Comparison of ENCODE assay signal across 17 cellular contexts in genomic region chr15:76161153-76162049, GRCh38.
DNase-seq lines count a peak whose midpoint lies in the region; ATAC-seq, FAIRE-seq and TF ChIP-seq lines count a peak whose summit lies in the region.
"Had no signal": no experiment of that assay in that cellular context is flagged by ENCODE, and none has a peak within 500 bp of the region (broad histone marks: within the 10 kb centered on the region; RNA-seq: fewer than 3 reads in every experiment).

No MANE protein-coding gene starts in this region.

- no peak overlapping the region for H2AK9ac ChIP-seq in IMR-90 (replicated peaks; ENCODE audit: low read depth, low read length, poor library complexity)

- CTCF ChIA-PET in IMR-90 (lab: Yijun Ruan, JAX), result no interaction called here

- in situ Hi-C loops in IMR-90 (cut with MboI; ENCODE audit: low sequenced_read_pairs), result no loop called here

- H3K4me1 ChIP-seq in IMR-90 (ENCODE audit: control insufficient read depth, insufficient read depth, low read length) (peaks cover 19% of the 10 kb centered on the region), kidney (ENCODE audit: control insufficient read depth in 1 of 2, insufficient read depth in 1 of 2, low read depth in 1 of 2, low read length in 2 of 2) (no peaks in the 10 kb centered on the region), suprapubic skin (peaks cover 38% of the 10 kb centered on the region)
- H3K4me1 ChIP-seq: BE2C had no signal

- H4K20me1 ChIP-seq in IMR-90 (ENCODE audit: insufficient read depth, low read length), result no peaks in the 10 kb centered on the region

- intact Hi-C loops in IMR-90 (cut with micrococcal nuclease) (no loop called here), kidney (cut with DNase I) (no loop called here)

- H3K9ac ChIP-seq in IMR-90 (ENCODE audit: low read depth, low read length) (no peak overlapping the region), kidney (ENCODE audit: low read length in 2 of 2) (no peak overlapping the region)

- H3K4me2 ChIP-seq in IMR-90 (ENCODE audit: low read depth, low read length), result no peak overlapping the region

- H2BK5ac ChIP-seq in IMR-90 (ENCODE audit: low read depth, low read length, poor library complexity, severe bottlenecking), result no peak overlapping the region

- peaks cover 13% of the 10 kb centered on the region for H3K9me1 ChIP-seq in IMR-90 (ENCODE audit: insufficient read depth, low read length)

- H4K5ac ChIP-seq in IMR-90 (ENCODE audit: low read depth, low read length), result no peak overlapping the region; the same call in 1 of the 2 replicates

- peak overlapping the region; percentile 38 for H2AFZ ChIP-seq in IMR-90 (replicated peaks; ENCODE audit: low read length, poor library complexity)

- dilution Hi-C loops in IMR-90 (cut with HindIII; ENCODE audit: low sequenced_read_pairs, unreplicated experiment), result no loop called here

- peak overlapping the region; percentile 97; the same call in 1 of the 2 replicates for H4K91ac ChIP-seq in IMR-90 (ENCODE audit: insufficient read depth, low read depth, low read length)

- DNase-seq in IMR-90, result no peak
- DNase-seq in SHP77 treated with DMSO at 0.1 percent for 48 hours (lab: John Stamatoyannopoulos, UW), result peak; percentile 20
- peak; percentile 64 for DNase-seq in kidney
- DNase-seq in suprapubic skin (ENCODE audit: low spot score in 2 of 2), result no peak
- no peak for DNase-seq in middle frontal gyrus (ENCODE audit: extremely low spot score, low spot score)
- DNase-seq in SW480 (ENCODE audit: low spot score), result no peak
- DNase-seq: activated CD4-positive, alpha-beta memory T cell treated with anti-CD3 and anti-CD28 coated beads for 36 hours; activated T-cell treated with anti-CD3 and anti-CD28 coated beads, Interleukin-2, amount 50 U/mL, for 4 hours; BE2C; NCI-H1092; RPMI8226; stimulated activated CD4-positive, alpha-beta T cell treated with anti-CD3 and anti-CD28 coated beads, Interleukin-4, amount 100 ng/mL, for 24 hours; stimulated activated CD8-positive, alpha-beta memory T cell treated with anti-CD3 and anti-CD28 coated beads, Interleukin-4, amount 100 ng/mL, for 48 hours; T-helper 1 cell had no signal

- no peak for TF ChIP-seq EP300 in suprapubic skin (IDR thresholded peaks at IDR 0.05)

- no TSS peak for BruUV-seq in IMR-90 (replicated peaks; lab: Mats Ljungman, UMichigan)

- H3K23ac ChIP-seq in IMR-90 (ENCODE audit: low read depth, low read length), result no peak overlapping the region

- TF ChIP-seq POLR2A in IMR-90 (IDR thresholded peaks at IDR 0.05; ENCODE audit: low read depth, low read length), result no peak
- TF ChIP-seq POLR2A in suprapubic skin (IDR thresholded peaks at IDR 0.05), result no peak

- H3K27ac ChIP-seq in IMR-90 (ENCODE audit: insufficient read depth, low read length), result no peak overlapping the region
- H3K27ac ChIP-seq in kidney (ENCODE audit: low read depth in 2 of 2, low read length in 2 of 2), result no peak overlapping the region
- H3K27ac ChIP-seq in suprapubic skin, result peak overlapping the region; percentile 54
- H3K27ac ChIP-seq: HL-60 had no signal

- 58% methylated on average over 7 of the region's 20 CpGs; no CpG with 5 or more reads in 1 of the 2 experiments for WGBS in IMR-90 (ENCODE audit: extremely low coverage in 2 of 2, insufficient read length in 1 of 2), 2 experiments
- 36% methylated on average over 11 of the region's 20 CpGs for WGBS in suprapubic skin

- no peak overlapping the region; the same call in 1 of the 2 replicates for H3K18ac ChIP-seq in IMR-90 (ENCODE audit: low read depth, low read length)

- POLR2A ChIA-PET in IMR-90 (lab: Charles Lee; ENCODE audit: unreplicated experiment), result no interaction called here

- ATAC-seq in IMR-90 (ENCODE audit: low read depth), result no peak
- ATAC-seq in GM19351 (IDR thresholded peaks at IDR 0.05; ENCODE audit: unreplicated experiment), result no peak
- ATAC-seq: activated T-cell treated with anti-CD3 and anti-CD28 coated beads, Interleukin-2, amount 50 U/mL, for 4 hours had no signal

- H2BK15ac ChIP-seq in IMR-90 (ENCODE audit: low read depth, low read length), result no peak overlapping the region

- H3K79me1 ChIP-seq in IMR-90 (ENCODE audit: low read depth in 1 of 2, low read length in 2 of 2), result no peaks in the 10 kb centered on the region

- no peak overlapping the region for H2BK20ac ChIP-seq in IMR-90 (ENCODE audit: low read depth, low read length)

- H3K9me3 ChIP-seq in IMR-90 (ENCODE audit: control insufficient read depth, insufficient read depth, low read length) (no peaks in the 10 kb centered on the region), kidney (ENCODE audit: control insufficient read depth in 1 of 2, low read length in 2 of 2) (no peaks in the 10 kb centered on the region), suprapubic skin (no peaks in the 10 kb centered on the region)
- H3K9me3 ChIP-seq: BE2C had no signal

- H3K14ac ChIP-seq in IMR-90 (replicated peaks; ENCODE audit: low read depth, low read length), result no peak overlapping the region

- TF ChIP-seq CTCF in IMR-90 (conservative IDR thresholded peaks at IDR 0.05; ENCODE audit: low read depth, low read length) (no peak), kidney (IDR thresholded peaks at IDR 0.05; ENCODE audit: borderline replicate concordance, extremely low read depth, insufficient read depth) (no peak), suprapubic skin (IDR thresholded peaks at IDR 0.05) (no peak)

- no peaks in the 10 kb centered on the region for H3K27me3 ChIP-seq in IMR-90 (ENCODE audit: control insufficient read depth, insufficient read depth, low read length)
- H3K27me3 ChIP-seq in suprapubic skin, result peaks cover 7% of the 10 kb centered on the region
- H3K27me3 ChIP-seq: BE2C had no signal

- no peak overlapping the region; a peak in 1 of 4 replicates for H4K8ac ChIP-seq in IMR-90 (ENCODE audit: low read depth in 2 of 2, low read length in 2 of 2)

- H3K56ac ChIP-seq in IMR-90 (ENCODE audit: extremely low read depth, insufficient read depth, low read length), result no peak overlapping the region

- no peak overlapping the region for H3K4me3 ChIP-seq in IMR-90 (ENCODE audit: insufficient read depth, low read depth, low read length)
- H3K4me3 ChIP-seq in kidney (ENCODE audit: low read length in 2 of 2), result no peak overlapping the region
- no peak overlapping the region for H3K4me3 ChIP-seq in suprapubic skin
- H3K4me3 ChIP-seq: skin epidermis had no signal

- H2BK120ac ChIP-seq in IMR-90 (ENCODE audit: low read depth, low read length), result no peak overlapping the region

- H3K4ac ChIP-seq in IMR-90 (ENCODE audit: low read depth, low read length), result no peak overlapping the region

- H2AK5ac ChIP-seq in IMR-90 (ENCODE audit: low read depth, low read length), result no peak overlapping the region; the same call in 1 of the 2 replicates

- FAIRE-seq in kidney (lab: Jason Lieb, UNC), result no peak

- no peak for TF ChIP-seq RAD21 in IMR-90 (IDR thresholded peaks at IDR 0.05; ENCODE audit: low read length)

- H3K36me3 ChIP-seq in IMR-90 (ENCODE audit: control insufficient read depth, insufficient read depth, low read length) (no peaks in the 10 kb centered on the region), kidney (ENCODE audit: control insufficient read depth in 1 of 2, insufficient read depth in 2 of 2, low read length in 2 of 2) (no peaks in the 10 kb centered on the region), suprapubic skin (no peaks in the 10 kb centered on the region)
- H3K36me3 ChIP-seq: BE2C had no signal

TF ChIP-seq in IMR-90, 13 proteins besides CTCF, POLR2A, EP300 and RAD21:
- TF ChIP-seq NFE2L2 (IDR thresholded peaks at IDR 0.05; ENCODE audit: low read depth, low read length), result no peak
- TF ChIP-seq MAFK (IDR thresholded peaks at IDR 0.05; ENCODE audit: low read depth, low read length), result no peak
- no peak for TF ChIP-seq MXI1 (IDR thresholded peaks at IDR 0.05; ENCODE audit: borderline replicate concordance, low read depth, low read length)
- no peak for TF ChIP-seq RCOR1 (IDR thresholded peaks at IDR 0.05; ENCODE audit: insufficient replicate concordance, low read length)
- TF ChIP-seq RFX5 (IDR thresholded peaks at IDR 0.05; ENCODE audit: low read depth, low read length), result no peak
- TF ChIP-seq CHD1 (IDR thresholded peaks at IDR 0.05; ENCODE audit: low read depth, low read length), result no peak
- TF ChIP-seq MAZ (IDR thresholded peaks at IDR 0.05; ENCODE audit: borderline replicate concordance, low read depth, low read length), result no peak

Comparison
In these comparisons a context has a peak if more than half of its experiments do, and no peak if none do; other contexts are left out.
1. DNase-seq: peak in SHP77 treated with DMSO at 0.1 percent for 48 hours (single experiment) and kidney (single experiment); none in IMR-90 (single experiment), suprapubic skin (0 of 2), middle frontal gyrus (single experiment) and SW480 (single experiment).